ENCODE assay signal across 9 cellular contexts in the genomic region with DNA sequence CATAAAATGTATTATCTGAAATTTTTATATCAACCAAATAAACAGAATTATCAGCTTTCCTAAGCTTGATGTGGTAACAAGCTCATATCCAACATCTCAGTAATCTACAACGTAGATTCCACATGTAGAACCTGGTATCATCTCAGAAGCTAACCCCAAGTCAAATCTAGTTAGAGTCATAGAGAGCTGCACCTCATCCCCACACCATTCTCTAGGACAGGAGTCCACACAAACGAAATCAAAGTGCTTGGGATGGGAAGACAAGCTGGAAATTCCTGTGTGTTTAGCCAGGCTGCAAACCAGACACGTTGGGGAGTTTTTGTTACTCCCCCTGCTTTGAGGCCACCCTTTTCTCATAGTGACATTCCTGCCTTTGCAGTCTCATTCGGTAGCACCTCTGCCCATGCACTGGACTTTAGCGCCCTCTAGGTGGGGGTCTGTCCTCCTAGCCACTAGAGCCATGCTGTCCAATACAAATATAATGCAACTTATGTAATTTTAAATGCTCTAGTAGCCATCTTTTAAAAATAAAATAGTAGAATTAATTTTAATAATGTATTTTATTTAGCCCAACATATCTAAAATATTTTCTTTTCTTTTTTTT. TPM values are rescaled to one million over a fixed set of nuclear protein-coding genes. Genes with fewer than 3 reads are reported as not detected.
DNase-seq lines count a peak whose midpoint lies in the region; ATAC-seq and TF ChIP-seq lines count a peak whose summit lies in the region.
"Had no signal": no experiment of that assay in that cellular context is flagged by ENCODE, and none has a peak within 500 bp of the region (broad histone marks: within the 10 kb centered on the region; RNA-seq: fewer than 3 reads in every experiment).

No MANE protein-coding gene starts in this region.

- H3K4me1 ChIP-seq in SJSA1 (replicated peaks) = no peaks in the 10 kb centered on the region

- H3K9me3 Mint-ChIP-seq in endothelial cell (ENCODE audit: unreplicated experiment) = no peaks in the 10 kb centered on the region

- peak; percentile 2 for DNase-seq in DMS 273 treated with DMSO at 0.1 percent for 48 hours (lab: John Stamatoyannopoulos, UW)
- peak; percentile 61 for DNase-seq in M059J (ENCODE audit: low read depth)
- peak; percentile 45 to 74 for DNase-seq in SJSA1 (ENCODE audit: low read depth in 1 of 2, low spot score in 2 of 2)
- DNase-seq in endothelial cell (ENCODE audit: low spot score) = peak; percentile 79
- DNase-seq in non-pigmented ciliary epithelial cell (ENCODE audit: low read depth) = peak; percentile 15
- DNase-seq in GOT3 (lab: John Stamatoyannopoulos, UW) = no peak

- H3K4me3 Mint-ChIP-seq in endothelial cell (ENCODE audit: unreplicated experiment) = no peak overlapping the region

- H3K4me3 ChIP-seq in SJSA1 = no peak overlapping the region
- H3K4me3 ChIP-seq: skin epidermis had no signal

- H3K36me3 Mint-ChIP-seq in endothelial cell (ENCODE audit: low read depth, unreplicated experiment) = no peaks in the 10 kb centered on the region

- H3K27ac ChIP-seq in SJSA1 = no peak overlapping the region
- H3K27ac ChIP-seq: skin epidermis had no signal

- no peaks in the 10 kb centered on the region for H3K4me1 Mint-ChIP-seq in endothelial cell (ENCODE audit: unreplicated experiment)

- H3K27me3 ChIP-seq in SJSA1 (replicated peaks) = no peaks in the 10 kb centered on the region; the same call in 1 of the 2 replicates

- H3K36me3 ChIP-seq in SJSA1 = no peaks in the 10 kb centered on the region

- TF ChIP-seq CTCF in endothelial cell (IDR thresholded peaks at IDR 0.05; ENCODE audit: unreplicated experiment) = peak; percentile 45

- H3K27me3 Mint-ChIP-seq in endothelial cell (ENCODE audit: unreplicated experiment) = no peaks in the 10 kb centered on the region

- no peak overlapping the region for H3K27ac Mint-ChIP-seq in endothelial cell (ENCODE audit: unreplicated experiment)

- ATAC-seq in GM19351 (IDR thresholded peaks at IDR 0.05; ENCODE audit: unreplicated experiment) (peak; percentile 79), HG02870 (IDR thresholded peaks at IDR 0.05; ENCODE audit: unreplicated experiment) (no peak)

- H3K9me3 ChIP-seq in SJSA1 (replicated peaks) = no peaks in the 10 kb centered on the region

RNA-seq across cellular contexts. Expression of a gene that starts 28.1 kb away (rescaled TPM):
- 7.5 and 7.8 TPM in 2 replicates for total RNA-seq in M059J (2014; rRNA removed; shearing (Covaris generic))
- total RNA-seq in SJSA1 (2014; rRNA removed; shearing (Covaris generic)) = 4.9 and 11.0 TPM in 2 replicates
- 3.8 TPM for total RNA-seq in endothelial cell (ENCODE audit: unreplicated experiment)
